ENCODE assay signal across 8 cellular contexts in genomic region chr17:5418858-5419355, GRCh38. TPM values are rescaled to one million over a fixed set of nuclear protein-coding genes. Genes with fewer than 3 reads are reported as not detected.
DNase-seq lines count a peak whose midpoint lies in the region; ATAC-seq, FAIRE-seq and TF ChIP-seq lines count a peak whose summit lies in the region.

No MANE protein-coding gene starts in this region.

- TF ChIP-seq RAD21 in A549 (conservative IDR thresholded peaks at IDR 0.05 in 1 of 2, IDR thresholded peaks at IDR 0.05 in 1 of 2) = no peak

- H3K36me3 ChIP-seq in SU-DHL-6 (ENCODE audit: low read length) (peaks cover 27% of the 10 kb centered on the region), brain microvascular endothelial cell (replicated peaks) (peaks cover 20% of the 10 kb centered on the region)

- peak overlapping the region; percentile 89 to 90 for H3K27ac ChIP-seq in A549
- peak overlapping the region; percentile 90 for H3K27ac ChIP-seq in SU-DHL-6 (ENCODE audit: low read depth, low read length)
- H3K27ac ChIP-seq in brain microvascular endothelial cell = peak overlapping the region; percentile 80
- H3K27ac ChIP-seq in layer of hippocampus (ENCODE audit: low read depth, low read length) = peak overlapping the region; percentile 57

- H3K4me3 ChIP-seq in A549 (peak overlapping the region; percentile 78), SU-DHL-6 (ENCODE audit: insufficient read depth, low read length, poor library complexity, severe bottlenecking) (peak overlapping the region; percentile 89), brain microvascular endothelial cell (ENCODE audit: low read depth, low read length) (peak overlapping the region; percentile 95)

- peak overlapping the region; percentile 91 for H3K9ac ChIP-seq in SU-DHL-6 (ENCODE audit: low read length)

- no peak for TF ChIP-seq EP300 in A549 (IDR thresholded peaks at IDR 0.05)

- H3K27me3 ChIP-seq in SU-DHL-6 (ENCODE audit: low read length) (no peaks in the 10 kb centered on the region), brain microvascular endothelial cell (replicated peaks) (no peaks in the 10 kb centered on the region), layer of hippocampus (ENCODE audit: control insufficient read depth, insufficient read depth, low read length) (no peaks in the 10 kb centered on the region)

- H3K9me2 ChIP-seq in SU-DHL-6 (replicated peaks; ENCODE audit: insufficient read depth, low read length) = no peaks in the 10 kb centered on the region

- ATAC-seq in A549 (peak; percentile 13 to 19; a peak in 5 of 6 replicates), GM18867 (IDR thresholded peaks at IDR 0.05; ENCODE audit: unreplicated experiment) (peak; percentile 38), HG03521 (IDR thresholded peaks at IDR 0.05; ENCODE audit: unreplicated experiment) (peak; percentile 29)

- DNase-seq in A549 (ENCODE audit: low read depth in 1 of 2, low spot score in 1 of 2) = peak in 1 of 2 experiments; percentile 34
- peak; percentile 35 for DNase-seq in brain microvascular endothelial cell
- DNase-seq in stimulated activated CD4-positive, alpha-beta T cell treated with anti-CD3 and anti-CD28 coated beads, Interleukin-4, amount 100 ng/mL, for 4 hours = peak; percentile 33 to 70
- DNase-seq in GOT3 (lab: John Stamatoyannopoulos, UW) = no peak

- 2% methylated on average over 26 of the region's 26 CpGs for WGBS in A549 (ENCODE audit: missing lambda C conversion rate)

- H3K79me2 ChIP-seq in SU-DHL-6 (ENCODE audit: insufficient read depth, low read length) = peaks cover 77% of the 10 kb centered on the region

- TF ChIP-seq POLR2A in A549 (IDR thresholded peaks at IDR 0.05; ENCODE audit: low read length) = no peak

- peak overlapping the region; percentile 10 for H2AFZ ChIP-seq in SU-DHL-6 (ENCODE audit: low read depth, low read length, severe bottlenecking)

- no peak for FAIRE-seq in A549 (lab: Jason Lieb, UNC)

- H3K4me2 ChIP-seq in A549 = peak overlapping the region; percentile 91
- H3K4me2 ChIP-seq in SU-DHL-6 (ENCODE audit: low read depth, low read length, poor library complexity, severe bottlenecking) = peak overlapping the region; percentile 74

- TF ChIP-seq CTCF in A549 (IDR thresholded peaks at IDR 0.05) = no peak
- TF ChIP-seq CTCF in SU-DHL-6 (IDR thresholded peaks at IDR 0.05; ENCODE audit: insufficient read depth, low read length, poor library complexity, severe bottlenecking) = no peak
- TF ChIP-seq CTCF in brain microvascular endothelial cell (IDR thresholded peaks at IDR 0.05; ENCODE audit: low read depth, low read length, missing control alignments) = no peak

- H3K4me1 ChIP-seq in A549 = peaks cover 44% of the 10 kb centered on the region

- peaks cover 7% of the 10 kb centered on the region; the same call in 1 of the 2 replicates for H4K20me1 ChIP-seq in SU-DHL-6 (ENCODE audit: low read depth, low read length)

- H3K9me3 ChIP-seq in A549 = no peaks in the 10 kb centered on the region
- H3K9me3 ChIP-seq in SU-DHL-6 (ENCODE audit: insufficient read depth, low read length) = no peaks in the 10 kb centered on the region

- in situ Hi-C loops in brain microvascular endothelial cell (cut with HindIII; ENCODE audit: low pct_ligation_motif_present, low sequenced_read_pairs) = no loop called here

- CTCF ChIA-PET in A549 (lab: Yijun Ruan, JAX) = interaction anchor here (0.5 to 3.6 kb wide), 6 partner anchors 11 to 1181 kb away, joined by 3 to 54 read pairs (median 3); partner anchors contain the start of gene C1QBP

- peaks cover 10% of the 10 kb centered on the region for H3F3A ChIP-seq in SU-DHL-6 (ENCODE audit: insufficient read depth)

- POLR2A ChIA-PET in A549 (lab: Yijun Ruan, JAX) = interaction anchor here (0.6 to 1.3 kb wide), 13 partner anchors 9 to 227 kb away, joined by 3 to 18 read pairs (median 5); partner anchors contain the start of genes C1QBP, DERL2, DHX33 and MIS12

TF ChIP-seq in A549, 52 proteins besides CTCF, POLR2A, EP300 and RAD21:
- TF ChIP-seq HDAC2 (IDR thresholded peaks at IDR 0.05) (no peak), POLR2AphosphoS2 (conservative IDR thresholded peaks at IDR 0.05; ENCODE audit: low read length) (no peak)
TF ChIP-seq in A549: peak in this region for 0.

RNA-seq across cellular contexts. Expression of gene NUP88, which starts 0.6 kb away (rescaled TPM):
- polyA plus RNA-seq in A549 (2011; rRNA removed) (175 and 180 TPM in 2 replicates), A549 (2017; fragmentation: RNase III; extraction: RNeasy Plus Mini Kit Qiagen cat#74134 plus additional on column Dnase treatment) (121 to 133 TPM (median 121 TPM) in 3 replicates)
- 104 and 114 TPM in 2 replicates for polyA plus RNA-seq in A549 (2012; cell fraction: cytosol; rRNA removed)
- 70.5 and 76.3 TPM in 2 replicates for polyA plus RNA-seq in A549 (2012; cell fraction: nucleus; rRNA removed)
- 128 and 136 TPM in 2 replicates for polyA minus RNA-seq in A549 (2011; rRNA and poly(A)+ RNA removed)

RNA-seq across cellular contexts. Expression of gene RPAIN, which starts 1.1 kb away (rescaled TPM):
- 62.9 and 67.6 TPM in 2 replicates for polyA plus RNA-seq in A549 (2011; rRNA removed)
- 38.2 and 49.2 TPM in 2 replicates for polyA plus RNA-seq in A549 (2012; cell fraction: cytosol; rRNA removed)
- polyA plus RNA-seq in A549 (2012; cell fraction: nucleus; rRNA removed) = 26.4 and 43.8 TPM in 2 replicates
- polyA plus RNA-seq in A549 (2017; fragmentation: RNase III; extraction: RNeasy Plus Mini Kit Qiagen cat#74134 plus additional on column Dnase treatment) = 71.9 to 81.2 TPM (median 72.8 TPM) in 3 replicates
- 24.1 and 26.2 TPM in 2 replicates for polyA minus RNA-seq in A549 (2011; rRNA and poly(A)+ RNA removed)

RNA-seq across cellular contexts. Expression of gene C1QBP, which starts 20.0 kb away (rescaled TPM):
- 448 and 683 TPM in 2 replicates for polyA plus RNA-seq in A549 (2011; rRNA removed)
- polyA plus RNA-seq in A549 (2012; cell fraction: cytosol; rRNA removed) = 405 and 410 TPM in 2 replicates
- 229 and 230 TPM in 2 replicates for polyA plus RNA-seq in A549 (2012; cell fraction: nucleus; rRNA removed)
- 527 to 609 TPM (median 557 TPM) in 3 replicates for polyA plus RNA-seq in A549 (2017; fragmentation: RNase III; extraction: RNeasy Plus Mini Kit Qiagen cat#74134 plus additional on column Dnase treatment)
- 196 and 215 TPM in 2 replicates for polyA minus RNA-seq in A549 (2011; rRNA and poly(A)+ RNA removed)

RNA-seq across cellular contexts. Expression of gene DHX33, which starts 49.9 kb away (rescaled TPM):
- polyA plus RNA-seq in A549 (2011; rRNA removed) = 29.5 and 35.7 TPM in 2 replicates
- 22.6 and 27.4 TPM in 2 replicates for polyA plus RNA-seq in A549 (2012; cell fraction: cytosol; rRNA removed)
- 29.3 and 29.4 TPM in 2 replicates for polyA plus RNA-seq in A549 (2012; cell fraction: nucleus; rRNA removed)
- 26.7 to 30.4 TPM (median 27.8 TPM) in 3 replicates for polyA plus RNA-seq in A549 (2017; fragmentation: RNase III; extraction: RNeasy Plus Mini Kit Qiagen cat#74134 plus additional on column Dnase treatment)
- 44.9 and 53.7 TPM in 2 replicates for polyA minus RNA-seq in A549 (2011; rRNA and poly(A)+ RNA removed)
